Comparison of ENCODE assay signal across 23 cellular contexts in genomic region chr10:119863951-119864565, GRCh38. TPM values are rescaled to one million over a fixed set of nuclear protein-coding genes. Genes with fewer than 3 reads are reported as not detected.
DNase-seq lines count a peak whose midpoint lies in the region; ATAC-seq and TF ChIP-seq lines count a peak whose summit lies in the region.
"Had no signal": no experiment of that assay in that cellular context is flagged by ENCODE, and none has a peak within 500 bp of the region (broad histone marks: within the 10 kb centered on the region; RNA-seq: fewer than 3 reads in every experiment).

No MANE protein-coding gene starts in this region.

- no peak for ATAC-seq in activated B cell treated with CpG ODN at 0.5 μM for 24 hours (ENCODE audit: low read depth)
- no peak for ATAC-seq in Right ventricle myocardium inferior
- ATAC-seq: activated CD4-positive, CD25-positive, alpha-beta regulatory T cell treated with anti-CD3 and anti-CD28 coated beads, Interleukin-2, amount 50 U/mL, for 24 hours; esophagus mucosa; HCT116; upper lobe of right lung had no signal

- no peak overlapping the region for H3K4me3 Mint-ChIP-seq in T-helper 2 cell treated with Interferon-gamma antibody and Interleukin-4, amounts not matched to agents 5 μg/mL and 100 μg/mL, for 36 hours
- no peak overlapping the region for H3K4me3 Mint-ChIP-seq in activated B cell treated with CpG ODN at 0.5 μM for 24 hours
- peak overlapping the region; percentile 41 for H3K4me3 Mint-ChIP-seq in neural crest cell

- H3K27ac Mint-ChIP-seq in T-helper 2 cell treated with Interferon-gamma antibody and Interleukin-4, amounts not matched to agents 5 μg/mL and 100 μg/mL, for 36 hours = peak overlapping the region; percentile 41
- H3K27ac Mint-ChIP-seq in activated B cell treated with CpG ODN at 0.5 μM for 24 hours (peak overlapping the region; percentile 16), neural crest cell (ENCODE audit: unreplicated experiment) (no peak overlapping the region)

- no peaks in the 10 kb centered on the region for H3K27me3 Mint-ChIP-seq in T-helper 2 cell treated with Interferon-gamma antibody and Interleukin-4, amounts not matched to agents 5 μg/mL and 100 μg/mL, for 36 hours (ENCODE audit: low read depth)
- H3K27me3 Mint-ChIP-seq in activated B cell treated with CpG ODN at 0.5 μM for 24 hours = no peaks in the 10 kb centered on the region
- no peaks in the 10 kb centered on the region for H3K27me3 Mint-ChIP-seq in neural crest cell (ENCODE audit: low read depth)

- POLR2A ChIA-PET in activated B cell treated with CpG ODN at 0.5 μM for 24 hours (lab: Charles Lee) = interaction anchor here (0.6 to 1.7 kb wide), 2 partner anchors 9 to 27 kb away, joined by 3 to 6 read pairs; partner anchors contain the start of gene MCMBP

- CTCF ChIA-PET in activated B cell treated with CpG ODN at 0.5 μM for 24 hours (lab: Charles Lee) = no interaction called here

- H3K9me3 Mint-ChIP-seq in T-helper 2 cell treated with Interferon-gamma antibody and Interleukin-4, amounts not matched to agents 5 μg/mL and 100 μg/mL, for 36 hours = peaks cover 11% of the 10 kb centered on the region
- peaks cover 4% of the 10 kb centered on the region for H3K9me3 Mint-ChIP-seq in activated B cell treated with CpG ODN at 0.5 μM for 24 hours
- peaks cover 9% of the 10 kb centered on the region for H3K9me3 Mint-ChIP-seq in neural crest cell

- intact Hi-C loops in activated B cell treated with CpG ODN at 0.5 μM for 24 hours (cut with micrococcal nuclease) (no loop called here), Right ventricle myocardium inferior (cut with DNase I) (no loop called here)

- DNase-seq in T-helper 2 cell treated with Interferon-gamma antibody and Interleukin-4, amounts not matched to agents 5 μg/mL and 100 μg/mL, for 36 hours (ENCODE audit: low spot score) = no peak
- DNase-seq in T-helper 2 cell (no peak), Kasumi-1 (lab: John Stamatoyannopoulos, UW) (peak; percentile 61 to 68), activated B cell treated with CpG ODN at 0.5 μM for 24 hours (no peak), neural crest cell (ENCODE audit: low read depth, low spot score) (no peak), Right ventricle myocardium inferior (ENCODE audit: missing footprints) (no peak), RKO (ENCODE audit: low spot score) (no peak)
- DNase-seq in activated CD4-positive, alpha-beta T cell treated with anti-CD3 and anti-CD28 coated beads for 1 hour = no peak
- DNase-seq: activated effector memory CD4-positive, alpha-beta T cell treated with Interleukin-2 at 50 U/mL for 16 hours; amniotic stem cell; DMS 273 treated with DMSO at 0.1 percent for 48 hours; dorsolateral prefrontal cortex; GDM1; midbrain; NCI-H1105 treated with DMSO at 0.1 percent for 48 hours; NCI-H2081 treated with DMSO at 0.1 percent for 48 hours; NCI-H524; SHP77; stimulated activated CD4-positive, alpha-beta T cell treated with anti-CD3 and anti-CD28 coated beads, Interleukin-4, amount 100 ng/mL, for 24 hours; upper lobe of right lung had no signal

- H3K36me3 Mint-ChIP-seq in T-helper 2 cell treated with Interferon-gamma antibody and Interleukin-4, amounts not matched to agents 5 μg/mL and 100 μg/mL, for 36 hours (ENCODE audit: low read depth) = peaks cover 29% of the 10 kb centered on the region
- H3K36me3 Mint-ChIP-seq in activated B cell treated with CpG ODN at 0.5 μM for 24 hours (ENCODE audit: low read depth) (peaks cover 15% of the 10 kb centered on the region), neural crest cell (ENCODE audit: low read depth) (peaks cover 19% of the 10 kb centered on the region)

- TF ChIP-seq CTCF in activated B cell treated with CpG ODN at 0.5 μM for 24 hours (IDR thresholded peaks at IDR 0.05) (no peak), neural crest cell (conservative IDR thresholded peaks at IDR 0.05) (no peak)

- peaks cover 43% of the 10 kb centered on the region for H3K4me1 Mint-ChIP-seq in T-helper 2 cell treated with Interferon-gamma antibody and Interleukin-4, amounts not matched to agents 5 μg/mL and 100 μg/mL, for 36 hours (ENCODE audit: low read depth)
- H3K4me1 Mint-ChIP-seq in activated B cell treated with CpG ODN at 0.5 μM for 24 hours (peaks cover 41% of the 10 kb centered on the region), neural crest cell (peaks cover 26% of the 10 kb centered on the region)

RNA-seq across cellular contexts. Expression of gene MCMBP, which starts 8.6 kb away (rescaled TPM):
- 39.6 and 41.9 TPM in 2 replicates for total RNA-seq in activated B cell treated with CpG ODN at 0.5 μM for 24 hours
- 93.3 and 94.9 TPM in 2 replicates for total RNA-seq in neural crest cell
- total RNA-seq in Right ventricle myocardium inferior = 30.5 TPM

RNA-seq across cellular contexts. Expression of gene SEC23IP, which starts 28.5 kb away (rescaled TPM):
- total RNA-seq in activated B cell treated with CpG ODN at 0.5 μM for 24 hours = 73.8 and 79.9 TPM in 2 replicates
- 80.2 and 86.2 TPM in 2 replicates for total RNA-seq in neural crest cell
- 23.5 TPM for total RNA-seq in Right ventricle myocardium inferior

Comparison
In these comparisons a context has a peak if more than half of its experiments do, and no peak if none do; other contexts are left out.
1. DNase-seq: peak in Kasumi-1 (2 of 2); none in T-helper 2 cell treated with Interferon-gamma antibody and Interleukin-4, amounts not matched to agents 5 μg/mL and 100 μg/mL, for 36 hours (single experiment), T-helper 2 cell (0 of 5), activated B cell treated with CpG ODN at 0.5 μM for 24 hours (single experiment), neural crest cell (single experiment), Right ventricle myocardium inferior (single experiment), RKO (single experiment) and activated CD4-positive, alpha-beta T cell treated with anti-CD3 and anti-CD28 coated beads for 1 hour (single experiment).